ENCODE assay signal across 23 cellular contexts in the genomic region with DNA sequence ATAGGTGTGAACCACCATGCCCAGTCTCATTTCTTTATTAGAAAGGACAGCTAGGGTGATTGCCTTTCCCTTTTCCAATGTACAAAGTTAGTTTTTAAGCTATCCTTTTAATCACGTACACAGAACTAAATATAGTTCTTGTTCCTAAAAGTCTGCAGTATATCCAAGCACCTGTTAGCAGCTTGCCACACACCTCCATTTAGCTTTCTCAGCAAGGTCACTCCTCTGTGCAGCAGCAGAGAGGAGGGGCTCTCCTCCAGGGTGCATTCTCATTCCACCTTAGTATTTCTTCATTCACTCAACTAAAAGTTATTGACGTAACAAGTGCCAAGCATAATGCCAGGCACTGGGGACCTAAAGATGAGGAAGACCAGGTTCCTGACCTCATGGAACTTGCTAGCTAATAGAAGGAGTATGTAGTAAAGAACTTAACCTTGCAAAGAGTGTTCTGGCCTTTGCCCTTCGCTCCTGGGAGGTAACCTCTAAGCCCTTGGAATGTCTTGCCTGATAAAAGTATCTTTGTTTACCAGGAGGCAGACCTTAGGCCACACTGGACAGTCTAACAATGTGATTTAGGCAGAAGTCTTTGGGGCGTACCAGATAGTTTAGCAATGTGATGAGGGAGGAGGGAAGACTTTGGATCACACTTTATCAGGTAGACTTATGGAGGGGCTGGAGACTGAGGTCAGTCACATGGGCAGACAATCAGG. TPM values are rescaled to one million over a fixed set of nuclear protein-coding genes. Genes with fewer than 3 reads are reported as not detected.
DNase-seq lines count a peak whose midpoint lies in the region; FAIRE-seq and TF ChIP-seq lines count a peak whose summit lies in the region.
"Had no signal": no experiment of that assay in that cellular context is flagged by ENCODE, and none has a peak within 500 bp of the region (broad histone marks: within the 10 kb centered on the region; RNA-seq: fewer than 3 reads in every experiment).

No MANE protein-coding gene starts in this region.

- DNase-seq in cardiac muscle cell (ENCODE audit: low read depth in 1 of 2, low spot score in 1 of 2) (peak in 1 of 2 donors; percentile 38), left ventricle myocardium inferior (no peak), endothelial cell (ENCODE audit: low spot score) (no peak), neural progenitor cell (ENCODE audit: low spot score) (no peak), H54 (ENCODE audit: insufficient read length, low spot score) (no peak), NCI-H146 treated with DMSO at 0.1 percent for 48 hours (lab: John Stamatoyannopoulos, UW; ENCODE audit: unreplicated experiment) (no peak), mesothelial cell of epicardium (ENCODE audit: low spot score in 2 of 2, unreplicated experiment in 2 of 2) (no peak), SIG-M5 treated with dmso at 0.1 percent for 504 hours (lab: John Stamatoyannopoulos, UW; ENCODE audit: unreplicated experiment) (no peak)
- DNase-seq: 8988T; CD4-positive, alpha-beta memory T cell; DND-41; IMR-90; NCI-H1105; NCI-H146; NCI-H2081 treated with DMSO at 0.1 percent for 48 hours; NCI-H2171 treated with DMSO at 0.1 percent for 48 hours; NCI-H446; NCI-H526; SHP77; SK-N-SH had no signal

- no peaks in the 10 kb centered on the region for H3K27me3 Mint-ChIP-seq in endothelial cell (ENCODE audit: unreplicated experiment)
- no peaks in the 10 kb centered on the region for H3K27me3 Mint-ChIP-seq in neural progenitor cell (ENCODE audit: insufficient read depth, low read depth)
- H3K27me3 Mint-ChIP-seq in mesothelial cell of epicardium (ENCODE audit: low read depth), result no peaks in the 10 kb centered on the region
- H3K27me3 Mint-ChIP-seq: CD4-positive, alpha-beta memory T cell had no signal

- H3K27me3 ChIP-seq in cardiac muscle cell (no peaks in the 10 kb centered on the region), left ventricle myocardium inferior (ENCODE audit: low read depth) (no peaks in the 10 kb centered on the region), neural progenitor cell (no peaks in the 10 kb centered on the region)
- H3K27me3 ChIP-seq: BLaER1 treated with 17β-estradiol and CSF1 and Interleukin-3, amounts not matched to agents 10 nM and 100 nM had no signal

- H3K4me3 Mint-ChIP-seq in endothelial cell (ENCODE audit: unreplicated experiment) (peak overlapping the region; percentile 14), neural progenitor cell (no peak overlapping the region), mesothelial cell of epicardium (no peak overlapping the region)
- H3K4me3 Mint-ChIP-seq: CD4-positive, alpha-beta memory T cell had no signal

- H3K4me3 ChIP-seq in cardiac muscle cell, result no peak overlapping the region
- H3K4me3 ChIP-seq in left ventricle myocardium inferior, result no peak overlapping the region
- H3K4me3 ChIP-seq in neural progenitor cell, result no peak overlapping the region
- H3K4me3 ChIP-seq: BLaER1 treated with 17β-estradiol and CSF1 and Interleukin-3, amounts not matched to agents 10 nM and 100 nM had no signal

- H3K4me1 ChIP-seq in cardiac muscle cell (ENCODE audit: low read depth) (peaks cover 15% of the 10 kb centered on the region), left ventricle myocardium inferior (peaks cover 14% of the 10 kb centered on the region), neural progenitor cell (no peaks in the 10 kb centered on the region)
- H3K4me1 ChIP-seq: BLaER1 treated with 17β-estradiol and CSF1 and Interleukin-3, amounts not matched to agents 10 nM and 100 nM had no signal

- FAIRE-seq in H54 (lab: Jason Lieb, UNC), result no peak
- FAIRE-seq: GM12891, H1 had no signal

- H3K36me3 Mint-ChIP-seq in endothelial cell (ENCODE audit: low read depth, unreplicated experiment) (peaks cover 20% of the 10 kb centered on the region), neural progenitor cell (peaks cover 16% of the 10 kb centered on the region), mesothelial cell of epicardium (peaks cover 29% of the 10 kb centered on the region)

- no peak for TF ChIP-seq CTCF in cardiac muscle cell (IDR thresholded peaks at IDR 0.05; ENCODE audit: low read depth, low read length)
- no peak for TF ChIP-seq CTCF in left ventricle myocardium inferior (IDR thresholded peaks at IDR 0.05; ENCODE audit: borderline replicate concordance)
- TF ChIP-seq CTCF in endothelial cell (IDR thresholded peaks at IDR 0.05; ENCODE audit: unreplicated experiment), result no peak
- no peak for TF ChIP-seq CTCF in neural progenitor cell (IDR thresholded peaks at IDR 0.05)
- no peak for TF ChIP-seq CTCF in mesothelial cell of epicardium (IDR thresholded peaks at IDR 0.05; ENCODE audit: unreplicated experiment)

- no peak overlapping the region for H3K27ac Mint-ChIP-seq in endothelial cell (ENCODE audit: unreplicated experiment)
- H3K27ac Mint-ChIP-seq in neural progenitor cell, result peak overlapping the region; percentile 93
- H3K27ac Mint-ChIP-seq in mesothelial cell of epicardium, result no peak overlapping the region

- H3K79me2 ChIP-seq in neural progenitor cell (ENCODE audit: low read depth), result no peaks in the 10 kb centered on the region

- H3K9ac ChIP-seq in neural progenitor cell, result no peak overlapping the region
- H3K9ac ChIP-seq: BLaER1 treated with 17β-estradiol and CSF1 and Interleukin-3, amounts not matched to agents 10 nM and 100 nM; SK-N-SH had no signal

- H3K4me1 Mint-ChIP-seq in endothelial cell (ENCODE audit: unreplicated experiment), result peaks cover 2% of the 10 kb centered on the region
- peaks cover 6% of the 10 kb centered on the region for H3K4me1 Mint-ChIP-seq in neural progenitor cell
- H3K4me1 Mint-ChIP-seq in mesothelial cell of epicardium, result no peaks in the 10 kb centered on the region

- H3K9me3 ChIP-seq in cardiac muscle cell (ENCODE audit: low read depth) (no peaks in the 10 kb centered on the region), left ventricle myocardium inferior (replicated peaks) (no peaks in the 10 kb centered on the region), neural progenitor cell (ENCODE audit: low read depth) (no peaks in the 10 kb centered on the region)
- H3K9me3 ChIP-seq: BLaER1 treated with 17β-estradiol and CSF1 and Interleukin-3, amounts not matched to agents 10 nM and 100 nM; SK-N-SH had no signal

- H4K20me1 ChIP-seq in neural progenitor cell (ENCODE audit: low read depth), result no peaks in the 10 kb centered on the region

- no peak overlapping the region for H3K4me2 ChIP-seq in neural progenitor cell
- H3K4me2 ChIP-seq: BLaER1 treated with 17β-estradiol and CSF1 and Interleukin-3, amounts not matched to agents 10 nM and 100 nM; SK-N-SH had no signal

- H3K36me3 ChIP-seq in cardiac muscle cell (no peaks in the 10 kb centered on the region), left ventricle myocardium inferior (peaks cover 8% of the 10 kb centered on the region), neural progenitor cell (no peaks in the 10 kb centered on the region)

- no peak for TF ChIP-seq POLR2A in H54 (IDR thresholded peaks at IDR 0.05; ENCODE audit: low read depth, low read length)

- intact Hi-C loops in left ventricle myocardium inferior (cut with micrococcal nuclease), result no loop called here

- no peak overlapping the region for H2AFZ ChIP-seq in neural progenitor cell (replicated peaks)

- H3K9me3 Mint-ChIP-seq in endothelial cell (ENCODE audit: unreplicated experiment) (no peaks in the 10 kb centered on the region), neural progenitor cell (no peaks in the 10 kb centered on the region), mesothelial cell of epicardium (no peaks in the 10 kb centered on the region)
- H3K9me3 Mint-ChIP-seq: CD4-positive, alpha-beta memory T cell had no signal

- H3K27ac ChIP-seq in cardiac muscle cell (peak overlapping the region; percentile 74), left ventricle myocardium inferior (replicated peaks) (no peak overlapping the region), neural progenitor cell (no peak overlapping the region)
- H3K27ac ChIP-seq: BLaER1 treated with 17β-estradiol and CSF1 and Interleukin-3, amounts not matched to agents 10 nM and 100 nM had no signal

- no peaks in the 10 kb centered on the region for H3F3A ChIP-seq in neural progenitor cell (ENCODE audit: low read depth)

RNA-seq across cellular contexts. Expression of a gene that starts 12.7 kb away (rescaled TPM):
- 24.3 and 26.7 TPM in 2 replicates for total RNA-seq in cardiac muscle cell
- 29.2 and 37.3 TPM in 2 replicates for polyA plus RNA-seq in cardiac muscle cell
- 7.1 TPM for total RNA-seq in left ventricle myocardium inferior
- total RNA-seq in endothelial cell (ENCODE audit: unreplicated experiment), result 41.9 TPM
- total RNA-seq in neural progenitor cell (ENCODE audit: low replicate concordance), result 8.6 and 11.4 TPM in 2 replicates
- 32.1 to 36.2 TPM (median 32.1 TPM) in 3 replicates for total RNA-seq in mesothelial cell of epicardium

RNA-seq across cellular contexts. Expression of a gene that starts 33.7 kb away (rescaled TPM):
- total RNA-seq in cardiac muscle cell, result 16.8 and 20.2 TPM in 2 replicates
- 28.0 and 29.4 TPM in 2 replicates for polyA plus RNA-seq in cardiac muscle cell
- total RNA-seq in left ventricle myocardium inferior, result 19.5 TPM
- total RNA-seq in endothelial cell (ENCODE audit: unreplicated experiment), result 16.5 TPM
- total RNA-seq in neural progenitor cell (ENCODE audit: low replicate concordance), result 18.4 and 20.7 TPM in 2 replicates
- 19.4 to 23.5 TPM (median 23.0 TPM) in 3 replicates for total RNA-seq in mesothelial cell of epicardium

RNA-seq across cellular contexts. Expression of a gene that starts 48.2 kb away (rescaled TPM):
- total RNA-seq in cardiac muscle cell (116 and 130 TPM in 2 replicates), left ventricle myocardium inferior (49.1 TPM), endothelial cell (ENCODE audit: unreplicated experiment) (33.5 TPM), neural progenitor cell (ENCODE audit: low replicate concordance) (62.1 and 96.1 TPM in 2 replicates), mesothelial cell of epicardium (38.6 to 43.6 TPM (median 39.0 TPM) in 3 replicates)
- 83.9 and 105 TPM in 2 replicates for polyA plus RNA-seq in cardiac muscle cell

RNA-seq across cellular contexts. Expression of a gene that starts 55.9 kb away (rescaled TPM):
- total RNA-seq in cardiac muscle cell (14.0 and 17.1 TPM in 2 replicates), left ventricle myocardium inferior (11.4 TPM), endothelial cell (ENCODE audit: unreplicated experiment) (17.3 TPM), neural progenitor cell (ENCODE audit: low replicate concordance) (10.1 and 20.7 TPM in 2 replicates), mesothelial cell of epicardium (22.1 to 23.3 TPM (median 22.8 TPM) in 3 replicates)
- 9.5 and 12.5 TPM in 2 replicates for polyA plus RNA-seq in cardiac muscle cell
